ENCODE assay signal across 14 cellular contexts in the genomic region with DNA sequence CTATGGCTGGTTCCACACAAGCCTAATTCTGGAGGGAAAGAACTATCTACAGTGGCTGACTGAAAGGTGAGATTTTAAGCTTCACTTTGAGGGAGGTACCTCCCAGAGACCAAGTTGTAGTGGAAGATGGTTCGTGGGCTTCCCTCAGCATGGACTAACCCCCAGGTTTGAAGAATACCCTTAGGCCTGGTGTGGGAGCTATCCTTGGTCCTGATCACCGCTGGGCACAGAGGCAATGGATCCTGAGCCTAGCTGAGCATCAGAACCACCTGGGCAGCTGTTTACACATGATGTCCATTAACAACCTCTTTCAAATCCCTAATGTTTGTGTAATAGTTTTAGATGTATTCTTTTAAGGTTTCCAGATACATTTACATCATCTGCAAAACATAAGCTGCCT. TPM values are rescaled to one million over a fixed set of nuclear protein-coding genes. Genes with fewer than 3 reads are reported as not detected.
DNase-seq lines count a peak whose midpoint lies in the region; ATAC-seq and TF ChIP-seq lines count a peak whose summit lies in the region.
"Had no signal": no experiment of that assay in that cellular context is flagged by ENCODE, and none has a peak within 500 bp of the region (broad histone marks: within the 10 kb centered on the region; RNA-seq: fewer than 3 reads in every experiment).

No MANE protein-coding gene starts in this region.

- peaks cover 0 to 7% of the 10 kb centered on the region in 2 donors for H3K9me3 Mint-ChIP-seq in effector memory CD8-positive, alpha-beta T cell

- no peaks in the 10 kb centered on the region for H4K20me1 ChIP-seq in GM23248 (ENCODE audit: insufficient read depth)

- no peak overlapping the region for H3K9ac ChIP-seq in GM23248

- no peak overlapping the region for H3K4me3 Mint-ChIP-seq in effector memory CD8-positive, alpha-beta T cell
- H3K4me3 Mint-ChIP-seq: activated T-cell treated with anti-CD3 and anti-CD28 coated beads, Interleukin-2, amount 50 U/mL, for 72 hours had no signal

- H3F3A ChIP-seq in GM23248 (ENCODE audit: insufficient read depth): no peaks in the 10 kb centered on the region

- peaks cover 0 to 2% of the 10 kb centered on the region in 2 donors for H3K27me3 Mint-ChIP-seq in effector memory CD8-positive, alpha-beta T cell

- H3K9me2 ChIP-seq in GM23248 (ENCODE audit: insufficient read depth): no peaks in the 10 kb centered on the region

- H3K27ac ChIP-seq in GM23248 (no peak overlapping the region), SJCRH30 (no peak overlapping the region)
- H3K27ac ChIP-seq: thyroid gland had no signal

- H3K4me1 Mint-ChIP-seq in effector memory CD8-positive, alpha-beta T cell (ENCODE audit: low read depth in 2 of 2): no peaks in the 10 kb centered on the region

- no peaks in the 10 kb centered on the region for H3K79me2 ChIP-seq in GM23248 (ENCODE audit: insufficient read depth)

- no peak for ATAC-seq in effector memory CD8-positive, alpha-beta T cell (replicated peaks)
- no peak for ATAC-seq in activated CD4-positive, CD25-positive, alpha-beta regulatory T cell treated with anti-CD3 and anti-CD28 coated beads, Interleukin-2, amount 50 U/mL, for 24 hours
- ATAC-seq: activated T-cell treated with anti-CD3 and anti-CD28 coated beads, Interleukin-2, amount 50 U/mL, for 72 hours; esophagus mucosa had no signal

- DNase-seq in AG08396 (ENCODE audit: low spot score): peak; percentile 18
- DNase-seq in GM23248: peak; percentile 12
- peak; percentile 25 to 51 for DNase-seq in SJCRH30
- DNase-seq in fibroblast of pulmonary artery (ENCODE audit: low read depth): peak; percentile 26
- DNase-seq in effector memory CD8-positive, alpha-beta T cell: no peak
- no peak for DNase-seq in T-helper 1 cell
- DNase-seq in C1 segment of cervical spinal cord (lab: John Stamatoyannopoulos, UW): no peak
- DNase-seq: activated T-cell treated with anti-CD3 and anti-CD28 coated beads, Interleukin-2, amount 50 U/mL, for 72 hours; NCI-H187; retina; thyroid gland had no signal

- WGBS in GM23248 (ENCODE audit: low coverage in 1 of 2, low lambda C conversion rate in 2 of 2, missing lambda C conversion rate in 2 of 2), 2 experiments: 33 to 47% methylated on average over 2 of the region's 2 CpGs

- H3K4me2 ChIP-seq in GM23248 (ENCODE audit: unreplicated experiment): no peak overlapping the region

- H3K9me3 ChIP-seq in GM23248 (ENCODE audit: low read depth) (no peaks in the 10 kb centered on the region), SJCRH30 (replicated peaks) (no peaks in the 10 kb centered on the region)
- H3K9me3 ChIP-seq: thyroid gland had no signal

- H3K4me1 ChIP-seq in GM23248 (ENCODE audit: insufficient read depth) (no peaks in the 10 kb centered on the region), SJCRH30 (no peaks in the 10 kb centered on the region)
- H3K4me1 ChIP-seq: thyroid gland had no signal

- H3K27me3 ChIP-seq in GM23248 (replicated peaks; ENCODE audit: insufficient read depth) (no peaks in the 10 kb centered on the region), SJCRH30 (no peaks in the 10 kb centered on the region)
- H3K27me3 ChIP-seq: thyroid gland had no signal

- no peak overlapping the region for H3K4me3 ChIP-seq in GM23248
- no peak overlapping the region for H3K4me3 ChIP-seq in SJCRH30
- no peak overlapping the region for H3K4me3 ChIP-seq in fibroblast of pulmonary artery (replicated peaks; ENCODE audit: low read depth, low read length)
- H3K4me3 ChIP-seq: thyroid gland had no signal

- H3K36me3 ChIP-seq in GM23248 (ENCODE audit: low read depth) (no peaks in the 10 kb centered on the region), SJCRH30 (no peaks in the 10 kb centered on the region)
- H3K36me3 ChIP-seq: thyroid gland had no signal

- no peak overlapping the region for H2AFZ ChIP-seq in GM23248

- TF ChIP-seq CTCF in fibroblast of pulmonary artery (IDR thresholded peaks at IDR 0.05; ENCODE audit: low read length, missing control alignments): no peak

- H3K27ac Mint-ChIP-seq in effector memory CD8-positive, alpha-beta T cell: no peak overlapping the region
- H3K27ac Mint-ChIP-seq: activated T-cell treated with anti-CD3 and anti-CD28 coated beads, Interleukin-2, amount 50 U/mL, for 72 hours had no signal

- in situ Hi-C loops in GM23248 (cut with MboI): no loop called here

- peaks cover 2% of the 10 kb centered on the region for H3K36me3 Mint-ChIP-seq in effector memory CD8-positive, alpha-beta T cell (ENCODE audit: insufficient read depth)

RNA-seq across cellular contexts. Expression of gene DAO, which starts 10.3 kb away (rescaled TPM):
- not detected in 2 replicates for total RNA-seq in GM23248 (2014; rRNA removed; shearing (Covaris generic))
- polyA plus RNA-seq in GM23248 (2016; fragmentation: Nextera tagmentation; extraction: Ambion mirVana): not detected in 2 replicates
- not detected in 2 replicates for total RNA-seq in SJCRH30 (2014; rRNA removed; shearing (Covaris generic))
- total RNA-seq: activated T-cell treated with anti-CD3 and anti-CD28 coated beads, Interleukin-2, amount 50 U/mL, for 72 hours; esophagus mucosa; mucosa of gallbladder; thyroid gland had no signal

RNA-seq across cellular contexts. Expression of gene SSH1, which starts 32.8 kb away (rescaled TPM):
- total RNA-seq in GM23248 (2014; rRNA removed; shearing (Covaris generic)): 21.9 and 33.5 TPM in 2 replicates
- polyA plus RNA-seq in GM23248 (2016; fragmentation: Nextera tagmentation; extraction: Ambion mirVana): 44.0 and 49.0 TPM in 2 replicates
- 12.1 and 12.3 TPM in 2 replicates for total RNA-seq in SJCRH30 (2014; rRNA removed; shearing (Covaris generic))

Comparison
In these comparisons a context has a peak if more than half of its experiments do, and no peak if none do; other contexts are left out.
1. DNase-seq: peak in AG08396 (single experiment), GM23248 (single experiment), SJCRH30 (2 of 2) and fibroblast of pulmonary artery (single experiment); none in effector memory CD8-positive, alpha-beta T cell (0 of 3), T-helper 1 cell (0 of 5) and C1 segment of cervical spinal cord (0 of 14).